Comparison of ENCODE assay signal across 13 cellular contexts in genomic region chr14:53962954-53963490, GRCh38. TPM values are rescaled to one million over a fixed set of nuclear protein-coding genes. Genes with fewer than 3 reads are reported as not detected.
DNase-seq lines count a peak whose midpoint lies in the region; ATAC-seq, FAIRE-seq and TF ChIP-seq lines count a peak whose summit lies in the region.
"Had no signal": no experiment of that assay in that cellular context is flagged by ENCODE, and none has a peak within 500 bp of the region (broad histone marks: within the 10 kb centered on the region; RNA-seq: fewer than 3 reads in every experiment).

No MANE protein-coding gene starts in this region.

- intact Hi-C loops in ascending aorta (cut with DNase I) (no loop called here), left ventricle myocardium inferior (cut with micrococcal nuclease) (no loop called here)

- H3K27me3 ChIP-seq in ascending aorta (no peaks in the 10 kb centered on the region), left ventricle myocardium inferior (ENCODE audit: low read depth) (peaks cover 61% of the 10 kb centered on the region), osteoblast (ENCODE audit: insufficient read depth, low read length) (peaks cover 77% of the 10 kb centered on the region)

- TF ChIP-seq POLR2A in A549 (IDR thresholded peaks at IDR 0.05; ENCODE audit: low read length): no peak

- POLR2A ChIA-PET in A549 (lab: Yijun Ruan, JAX): no interaction called here

- H3K9me3 ChIP-seq in A549 (no peaks in the 10 kb centered on the region), ascending aorta (no peaks in the 10 kb centered on the region), left ventricle myocardium inferior (replicated peaks) (no peaks in the 10 kb centered on the region), osteoblast (ENCODE audit: low read depth, low read length) (no peaks in the 10 kb centered on the region)

- H3K36me3 ChIP-seq in ascending aorta: no peaks in the 10 kb centered on the region
- no peaks in the 10 kb centered on the region for H3K36me3 ChIP-seq in left ventricle myocardium inferior
- H3K36me3 ChIP-seq in osteoblast (ENCODE audit: insufficient read depth, low read length): no peaks in the 10 kb centered on the region

- H2AFZ ChIP-seq in osteoblast (ENCODE audit: low read length): peak overlapping the region; percentile 54

- FAIRE-seq in A549 (lab: Jason Lieb, UNC): no peak

- H3K4me1 ChIP-seq in A549 (no peaks in the 10 kb centered on the region), ascending aorta (no peaks in the 10 kb centered on the region), left ventricle myocardium inferior (peaks cover 14% of the 10 kb centered on the region), osteoblast (ENCODE audit: insufficient read depth, low read length) (peaks cover 3% of the 10 kb centered on the region)

- ATAC-seq in A549: no peak; a peak in 2 of 6 replicates
- ATAC-seq in GM19023 (IDR thresholded peaks at IDR 0.05; ENCODE audit: unreplicated experiment): no peak
- ATAC-seq: activated naive CD4-positive, alpha-beta T cell treated with anti-CD3 and anti-CD28 coated beads, Interleukin-2, amount 50 U/mL, for 72 hours had no signal

- no peak for TF ChIP-seq RAD21 in A549 (conservative IDR thresholded peaks at IDR 0.05 in 1 of 2, IDR thresholded peaks at IDR 0.05 in 1 of 2)

- DNase-seq in A549 (ENCODE audit: low read depth in 1 of 2, low spot score in 1 of 2) (no peak), ascending aorta (ENCODE audit: low spot score in 2 of 2) (no peak), left ventricle myocardium inferior (no peak), osteoblast (ENCODE audit: insufficient read length, low spot score, missing footprints) (no peak), SIG-M5 treated with dmso at 0.1 percent for 504 hours (lab: John Stamatoyannopoulos, UW; ENCODE audit: unreplicated experiment) (no peak), hepatic stellate cell (ENCODE audit: low spot score) (no peak), activated gamma-delta T cell treated with Interleukin-2 at 50 U/mL for 16 hours (no peak)
- DNase-seq: ACHN; activated CD4-positive, alpha-beta memory T cell treated with anti-CD3 and anti-CD28 coated beads, Interleukin-2, amount 10 ng/mL, durations not matched to agents 7 days and 5 days; NCI-H1105 treated with DMSO at 0.1 percent for 48 hours had no signal

- H3K27ac ChIP-seq in A549 (peak overlapping the region in 1 of 2 experiments; percentile 35; a peak in 1 of 6 replicates), ascending aorta (no peak overlapping the region), left ventricle myocardium inferior (replicated peaks) (no peak overlapping the region), osteoblast (ENCODE audit: low read depth, low read length) (no peak overlapping the region)
- H3K27ac ChIP-seq: epithelial cell of prostate had no signal

- no peak for TF ChIP-seq CTCF in A549 (IDR thresholded peaks at IDR 0.05)
- TF ChIP-seq CTCF in ascending aorta (IDR thresholded peaks at IDR 0.05): no peak
- no peak for TF ChIP-seq CTCF in left ventricle myocardium inferior (IDR thresholded peaks at IDR 0.05; ENCODE audit: borderline replicate concordance)
- no peak for TF ChIP-seq CTCF in osteoblast (IDR thresholded peaks at IDR 0.05; ENCODE audit: extremely low read depth, low read depth, low read length)

- H3K4me3 ChIP-seq in A549 (peak overlapping the region; percentile 17; the same call in 2 of the 3 replicates), ascending aorta (peak overlapping the region; percentile 34 to 60), left ventricle myocardium inferior (peak overlapping the region; percentile 63), osteoblast (ENCODE audit: insufficient read depth, low read length) (peak overlapping the region; percentile 53)

- 89% methylated on average over 16 of the region's 16 CpGs for WGBS in A549 (ENCODE audit: missing lambda C conversion rate)

- no peak for TF ChIP-seq EP300 in A549 (IDR thresholded peaks at IDR 0.05)

- CTCF ChIA-PET in A549 (lab: Yijun Ruan, JAX): interaction anchor here (0.7 to 2.8 kb wide), 6 partner anchors 16 to 384 kb away, joined by 3 to 8 read pairs (median 3); no protein-coding TSS in a partner anchor

- H3K79me2 ChIP-seq in osteoblast (ENCODE audit: insufficient read depth, low read length): no peaks in the 10 kb centered on the region

- H4K20me1 ChIP-seq in osteoblast (ENCODE audit: insufficient read depth, low read length): no peaks in the 10 kb centered on the region

- H3K4me2 ChIP-seq in A549: peak overlapping the region; percentile 62
- H3K4me2 ChIP-seq in osteoblast (ENCODE audit: insufficient read depth, low read length): peak overlapping the region; percentile 61

TF ChIP-seq in A549, 52 proteins besides CTCF, POLR2A, EP300 and RAD21:
- TF ChIP-seq HOXB5 (CRISPR knock-in tag; IDR thresholded peaks at IDR 0.05): no peak
- no peak for TF ChIP-seq ZC3H11A (IDR thresholded peaks at IDR 0.05)
- TF ChIP-seq ZNF302 (CRISPR knock-in tag; IDR thresholded peaks at IDR 0.05): no peak
- TF ChIP-seq MAX (IDR thresholded peaks at IDR 0.05): no peak
- no peak for TF ChIP-seq TP53 (CRISPR knock-in tag; IDR thresholded peaks at IDR 0.05)
- TF ChIP-seq RARB (CRISPR knock-in tag; IDR thresholded peaks at IDR 0.05): no peak
- no peak for TF ChIP-seq RFX5 (IDR thresholded peaks at IDR 0.05)
- no peak for TF ChIP-seq FOXS1 (CRISPR knock-in tag; IDR thresholded peaks at IDR 0.05)
- TF ChIP-seq CHD4 (IDR thresholded peaks at IDR 0.05; ENCODE audit: borderline replicate concordance): no peak

RNA-seq across cellular contexts. Expression of gene BMP4, which starts 6.4 kb away (rescaled TPM):
- 8.9 and 12.4 TPM in 2 replicates for polyA plus RNA-seq in A549 (2011; rRNA removed)
- polyA plus RNA-seq in A549 (2012; cell fraction: cytosol; rRNA removed): 3.2 and 3.4 TPM in 2 replicates
- 2.4 and 2.5 TPM in 2 replicates for polyA plus RNA-seq in A549 (2012; cell fraction: nucleus; rRNA removed)
- 3.1 to 4.5 TPM (median 4.1 TPM) in 3 replicates for polyA plus RNA-seq in A549 (2017; fragmentation: RNase III; extraction: RNeasy Plus Mini Kit Qiagen cat#74134 plus additional on column Dnase treatment)
- 7.2 and 11.2 TPM in 2 replicates for polyA minus RNA-seq in A549 (2011; rRNA and poly(A)+ RNA removed)
- 33.1 TPM for total RNA-seq in ascending aorta
- 9.8 TPM for total RNA-seq in left ventricle myocardium inferior
- 6.8 and 7.6 TPM in 2 replicates for total RNA-seq in osteoblast
- total RNA-seq: activated naive CD4-positive, alpha-beta T cell treated with anti-CD3 and anti-CD28 coated beads, Interleukin-2, amount 50 U/mL, for 72 hours had no signal
